ENCODE assay signal across 1 cellular context in genomic region chr19:15562861-15563260, GRCh38.
TF ChIP-seq lines count a peak whose summit lies in the region.

No MANE protein-coding gene starts in this region.

TF ChIP-seq in HCT116, 20 proteins besides CTCF, POLR2A, EP300 and RAD21 (continued from another document):
- TF ChIP-seq ZBTB33 (IDR thresholded peaks at IDR 0.05; ENCODE audit: extremely low read depth, insufficient replicate concordance, low read length), result no peak
- no peak for TF ChIP-seq EZH2 (IDR thresholded peaks at IDR 0.05)
TF ChIP-seq in HCT116: peak in this region for 0.
